In the genomic region with DNA sequence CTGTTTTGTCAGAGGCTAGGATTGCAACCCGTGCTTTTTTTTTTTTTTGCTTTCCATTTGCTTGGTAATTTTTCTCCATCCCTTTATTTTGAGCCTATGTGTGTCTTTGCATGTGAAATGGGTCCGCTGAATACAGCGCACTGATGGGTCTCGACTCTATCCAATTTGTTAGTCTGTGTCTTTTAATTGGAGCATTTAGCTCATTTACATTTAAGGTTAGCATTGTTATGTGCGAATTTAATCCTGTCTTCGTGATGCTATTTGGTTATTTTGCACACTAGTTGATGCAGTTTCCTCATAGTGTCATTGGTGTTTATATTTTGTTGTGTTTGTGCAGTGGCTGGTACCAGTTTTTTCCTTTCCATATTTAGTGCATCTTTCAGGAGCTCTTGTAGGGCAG, we compare ENCODE assay signal across 8 cellular contexts. TPM values are rescaled to one million over a fixed set of nuclear protein-coding genes. Genes with fewer than 3 reads are reported as not detected.
"Had no signal": no experiment of that assay in that cellular context is flagged by ENCODE, and none has a peak within 500 bp of the region (broad histone marks: within the 10 kb centered on the region; RNA-seq: fewer than 3 reads in every experiment).

No MANE protein-coding gene starts in this region.

- ATAC-seq: HepG2 had no signal

- H3K4me3 Mint-ChIP-seq: IgD-negative memory B cell had no signal

- DNase-seq: IMR-90, KBM-7, KG1 had no signal

- FAIRE-seq: HepG2, HTR-8/SVneo had no signal

- H3K27ac Mint-ChIP-seq: IgD-negative memory B cell had no signal

RNA-seq across cellular contexts. Expression of a gene that starts 36.2 kb away (rescaled TPM):
- total RNA-seq: HepG2, HT-29, HT1080, IMR-90 had no signal
- polyA plus RNA-seq: HepG2, IgD-negative memory B cell, IMR-90 had no signal

RNA-seq across cellular contexts. Expression of a gene that starts 56.4 kb away (rescaled TPM):
- total RNA-seq: HepG2, HT-29, HT1080, IMR-90 had no signal
- polyA plus RNA-seq: HepG2, IgD-negative memory B cell, IMR-90 had no signal

RNA-seq across cellular contexts. Expression of a gene that starts 59.8 kb away (rescaled TPM):
- total RNA-seq: HepG2, HT-29, HT1080, IMR-90 had no signal
- polyA plus RNA-seq: HepG2, IgD-negative memory B cell, IMR-90 had no signal
